8 cellular contexts compared by ENCODE assay signal in genomic region chr20:62063601-62063980, GRCh38. TPM values are rescaled to one million over a fixed set of nuclear protein-coding genes. Genes with fewer than 3 reads are reported as not detected.
DNase-seq lines count a peak whose midpoint lies in the region; ATAC-seq lines count a peak whose summit lies in the region.

No MANE protein-coding gene starts in this region.

- H3K36me3 ChIP-seq in iPS-20b (ENCODE audit: insufficient read depth, low read depth, low read length): peaks cover 31% of the 10 kb centered on the region

- peak overlapping the region; percentile 82 for H3K27ac Mint-ChIP-seq in activated CD4-positive, alpha-beta T cell treated with anti-CD3 and anti-CD28 coated beads, Interleukin-2, amount 10 ng/mL, durations not matched to agents 24 days and 14 days
- no peak overlapping the region for H3K27ac Mint-ChIP-seq in activated naive CD8-positive, alpha-beta T cell

- peaks cover 7% of the 10 kb centered on the region for H3K36me3 Mint-ChIP-seq in activated CD4-positive, alpha-beta T cell treated with anti-CD3 and anti-CD28 coated beads, Interleukin-2, amount 10 ng/mL, durations not matched to agents 24 days and 14 days (ENCODE audit: low read depth)
- H3K36me3 Mint-ChIP-seq in activated naive CD8-positive, alpha-beta T cell: no peaks in the 10 kb centered on the region

- no peaks in the 10 kb centered on the region for H3K9me3 ChIP-seq in iPS-20b (ENCODE audit: insufficient read depth, low read depth, low read length)

- no peaks in the 10 kb centered on the region for H3K27me3 ChIP-seq in iPS-20b (ENCODE audit: insufficient read depth, low read length)

- H3K4me1 Mint-ChIP-seq in activated CD4-positive, alpha-beta T cell treated with anti-CD3 and anti-CD28 coated beads, Interleukin-2, amount 10 ng/mL, durations not matched to agents 24 days and 14 days: peaks cover 35% of the 10 kb centered on the region
- H3K4me1 Mint-ChIP-seq in activated naive CD8-positive, alpha-beta T cell (ENCODE audit: low read depth): peaks cover 67% of the 10 kb centered on the region

- H3K27ac ChIP-seq in iPS-20b (ENCODE audit: low read length): no peak overlapping the region

- no peaks in the 10 kb centered on the region for H3K9me3 Mint-ChIP-seq in activated CD4-positive, alpha-beta T cell treated with anti-CD3 and anti-CD28 coated beads, Interleukin-2, amount 10 ng/mL, durations not matched to agents 24 days and 14 days
- H3K9me3 Mint-ChIP-seq in activated naive CD8-positive, alpha-beta T cell (ENCODE audit: low read depth): no peaks in the 10 kb centered on the region

- H3K27me3 Mint-ChIP-seq in activated CD4-positive, alpha-beta T cell treated with anti-CD3 and anti-CD28 coated beads, Interleukin-2, amount 10 ng/mL, durations not matched to agents 24 days and 14 days: no peaks in the 10 kb centered on the region
- no peaks in the 10 kb centered on the region for H3K27me3 Mint-ChIP-seq in activated naive CD8-positive, alpha-beta T cell

- H3K4me3 ChIP-seq in iPS-20b (ENCODE audit: low read length): peak overlapping the region; percentile 56

- no peak for ATAC-seq in GM21360 (IDR thresholded peaks at IDR 0.05; ENCODE audit: unreplicated experiment)

- peak overlapping the region; percentile 77 for H3K4me3 Mint-ChIP-seq in activated CD4-positive, alpha-beta T cell treated with anti-CD3 and anti-CD28 coated beads, Interleukin-2, amount 10 ng/mL, durations not matched to agents 24 days and 14 days
- peak overlapping the region; percentile 82 for H3K4me3 Mint-ChIP-seq in activated naive CD8-positive, alpha-beta T cell

- peaks cover 4% of the 10 kb centered on the region; the same call in 1 of the 2 replicates for H3K4me1 ChIP-seq in iPS-20b (ENCODE audit: insufficient read depth, low read length)

- peak; percentile 65 for DNase-seq in activated CD4-positive, alpha-beta T cell treated with anti-CD3 and anti-CD28 coated beads, Interleukin-2, amount 10 ng/mL, durations not matched to agents 24 days and 14 days
- DNase-seq in activated CD4-positive, alpha-beta T cell treated with anti-CD3 and anti-CD28 coated beads for 48 hours: no peak
- peak; percentile 37 for DNase-seq in superior temporal gyrus (ENCODE audit: extremely low spot score)
- no peak for DNase-seq in GM19240 (ENCODE audit: insufficient read length, low spot score)
- DNase-seq in T1000 (lab: John Stamatoyannopoulos, UW): no peak

- intact Hi-C loops in activated CD4-positive, alpha-beta T cell treated with anti-CD3 and anti-CD28 coated beads, Interleukin-2, amount 10 ng/mL, durations not matched to agents 24 days and 14 days (cut with micrococcal nuclease): no loop called here

- H3K9ac ChIP-seq in iPS-20b (ENCODE audit: low read depth, low read length): no peak overlapping the region

RNA-seq across cellular contexts. Expression of gene TAF4, which starts 2.1 kb away (rescaled TPM):
- 25.6 and 26.6 TPM in 2 replicates for total RNA-seq in activated CD4-positive, alpha-beta T cell treated with anti-CD3 and anti-CD28 coated beads, Interleukin-2, amount 10 ng/mL, durations not matched to agents 24 days and 14 days

RNA-seq across cellular contexts. Expression of gene LSM14B, which starts 58.7 kb away (rescaled TPM):
- 44.0 and 45.3 TPM in 2 replicates for total RNA-seq in activated CD4-positive, alpha-beta T cell treated with anti-CD3 and anti-CD28 coated beads, Interleukin-2, amount 10 ng/mL, durations not matched to agents 24 days and 14 days

Comparison
In these comparisons a context has a peak if more than half of its experiments do, and no peak if none do; other contexts are left out.
1. DNase-seq: peak in activated CD4-positive, alpha-beta T cell treated with anti-CD3 and anti-CD28 coated beads, Interleukin-2, amount 10 ng/mL, durations not matched to agents 24 days and 14 days (single experiment) and superior temporal gyrus (single experiment); none in activated CD4-positive, alpha-beta T cell treated with anti-CD3 and anti-CD28 coated beads for 48 hours (single experiment), GM19240 (single experiment) and T1000 (single experiment).